8 cellular contexts compared by ENCODE assay signal in the genomic region with DNA sequence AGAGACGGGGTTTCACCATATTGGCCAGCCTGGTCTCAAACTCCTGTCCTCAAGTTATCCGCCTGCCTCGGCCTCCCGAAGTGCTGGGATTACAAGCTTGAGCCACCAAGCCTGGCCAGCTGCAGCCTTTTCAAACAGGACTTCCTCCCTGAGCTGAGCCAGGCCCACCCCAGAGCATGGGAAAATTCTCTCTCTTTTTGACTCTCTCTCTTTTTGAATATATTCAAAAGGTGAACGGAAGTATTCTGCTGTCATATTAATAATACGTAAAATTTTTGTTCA. TPM values are rescaled to one million over a fixed set of nuclear protein-coding genes. Genes with fewer than 3 reads are reported as not detected.
DNase-seq lines count a peak whose midpoint lies in the region; ATAC-seq, FAIRE-seq and TF ChIP-seq lines count a peak whose summit lies in the region.

No MANE protein-coding gene starts in this region.

- H3K4me3 Mint-ChIP-seq in activated T-cell treated with anti-CD3 and anti-CD28 coated beads, Interleukin-2, amount 50 U/mL, for 24 hours = peak overlapping the region; percentile 100

- H3K36me3 ChIP-seq in adrenal gland (replicated peaks in 1 of 2) (no peaks in the 10 kb centered on the region), right lobe of liver (no peaks in the 10 kb centered on the region), thyroid gland (no peaks in the 10 kb centered on the region)

- TF ChIP-seq CTCF in adrenal gland (IDR thresholded peaks at IDR 0.05) (no peak), right lobe of liver (IDR thresholded peaks at IDR 0.05) (no peak), thyroid gland (IDR thresholded peaks at IDR 0.05) (no peak), GM10266 (IDR thresholded peaks at IDR 0.05; ENCODE audit: control insufficient read depth, insufficient read depth, low read depth, missing control alignments) (no peak)

- H3K36me3 Mint-ChIP-seq in activated T-cell treated with anti-CD3 and anti-CD28 coated beads, Interleukin-2, amount 50 U/mL, for 24 hours (ENCODE audit: low read depth) = peaks cover 61% of the 10 kb centered on the region

- TF ChIP-seq POLR2A in adrenal gland (IDR thresholded peaks at IDR 0.05) (no peak), right lobe of liver (IDR thresholded peaks at IDR 0.05) (no peak), thyroid gland (IDR thresholded peaks at IDR 0.05) (no peak)

- WGBS in adrenal gland, 4 donors = 15 to 25% (median 21%) methylated on average over 6 of the region's 6 CpGs
- 18% methylated on average over 6 of the region's 6 CpGs for WGBS in right lobe of liver (ENCODE audit: insufficient coverage, low coverage, low lambda C conversion rate, missing lambda C conversion rate)
- 18 to 22% methylated on average over 6 of the region's 6 CpGs for whole genome bisulfite sequencing in thyroid gland, 2 donors

- H3K27me3 ChIP-seq in adrenal gland = no peaks in the 10 kb centered on the region
- H3K27me3 ChIP-seq in right lobe of liver = no peaks in the 10 kb centered on the region
- H3K27me3 ChIP-seq in thyroid gland = no peaks in the 10 kb centered on the region

- H3K9me3 Mint-ChIP-seq in activated T-cell treated with anti-CD3 and anti-CD28 coated beads, Interleukin-2, amount 50 U/mL, for 24 hours = peaks cover 33% of the 10 kb centered on the region

- H3K4me1 ChIP-seq in adrenal gland (replicated peaks in 1 of 2) (peaks cover 7 to 16% of the 10 kb centered on the region in 2 donors), right lobe of liver (no peaks in the 10 kb centered on the region), thyroid gland (peaks cover 25 to 35% of the 10 kb centered on the region in 2 donors)

- H3K4me3 ChIP-seq in adrenal gland = peak overlapping the region in 2 of 4 donors; percentile 64 to 72
- H3K4me3 ChIP-seq in right lobe of liver = peak overlapping the region; percentile 55 to 72 (median 59)
- H3K4me3 ChIP-seq in thyroid gland (replicated peaks in 1 of 3) = peak overlapping the region in 2 of 3 donors; percentile 59 to 74

- peak in 1 of 4 donors; percentile 18 for ATAC-seq in right lobe of liver

- peak overlapping the region; percentile 86 for H3K27ac Mint-ChIP-seq in activated T-cell treated with anti-CD3 and anti-CD28 coated beads, Interleukin-2, amount 50 U/mL, for 24 hours

- peaks cover 38% of the 10 kb centered on the region for H3K4me1 Mint-ChIP-seq in activated T-cell treated with anti-CD3 and anti-CD28 coated beads, Interleukin-2, amount 50 U/mL, for 24 hours (ENCODE audit: low read depth)

- intact Hi-C loops in adrenal gland (cut with DNase I) = no loop called here
- intact Hi-C loops in right lobe of liver (cut with DNase I) = no loop called here
- intact Hi-C loops in thyroid gland (cut with DNase I) = no loop called here

- DNase-seq in activated T-cell treated with anti-CD3 and anti-CD28 coated beads, Interleukin-2, amount 50 U/mL, for 24 hours = no peak
- DNase-seq in activated T-cell treated with anti-CD3 and anti-CD28 coated beads for 4 hours (no peak), adrenal gland (peak in 1 of 7 donors; percentile 30), right lobe of liver (no peak), thyroid gland (peak; percentile 17 to 31), frontal cortex (ENCODE audit: low spot score in 2 of 2) (no peak), HuH-7.5 (ENCODE audit: low spot score) (no peak), GM10266 (ENCODE audit: extremely low spot score) (no peak)

- no peaks in the 10 kb centered on the region for H3K27me3 Mint-ChIP-seq in activated T-cell treated with anti-CD3 and anti-CD28 coated beads, Interleukin-2, amount 50 U/mL, for 24 hours

- no peak for FAIRE-seq in frontal cortex (lab: Jason Lieb, UNC)

- H3K9me3 ChIP-seq in adrenal gland (replicated peaks in 1 of 3) (peaks cover 0 to 5% (median 0%) of the 10 kb centered on the region in 3 donors), right lobe of liver (peaks cover 0 to 9% (median 2%) of the 10 kb centered on the region in 4 donors), thyroid gland (no peaks in the 10 kb centered on the region)

- H3K27ac ChIP-seq in adrenal gland (peak overlapping the region in 4 of 5 donors; percentile 51 to 96 (median 76)), right lobe of liver (peak overlapping the region; percentile 31 to 87 (median 77)), thyroid gland (peak overlapping the region; percentile 82 to 90 (median 87))

RNA-seq across cellular contexts. Expression of a gene that starts 0.5 kb away (rescaled TPM):
- total RNA-seq in adrenal gland (10 to 100 TPM in 7 of 8 donors, 1 to 10 TPM in 1; 9.9 to 38.6 (median 22.2) TPM), right lobe of liver (1 to 10 TPM; 2.2 to 8.6 (median 3.2) TPM), thyroid gland (100 to 1,000 TPM in 1 of 4 donors, 10 to 100 TPM in 3; 57.9 to 112 (median 76.5) TPM), frontal cortex (57.1 TPM)
- 10 to 100 TPM in 1 of 3 donors, 1 to 10 TPM in 2; 4.7 to 22.1 (median 7.5) TPM for polyA plus RNA-seq in adrenal gland

RNA-seq across cellular contexts. Expression of a gene that starts 43.6 kb away (rescaled TPM):
- total RNA-seq in adrenal gland = 10 to 100 TPM in 6 of 8 donors, 1 to 10 TPM in 2; 8.4 to 19.5 (median 14.4) TPM
- polyA plus RNA-seq in adrenal gland = 10 to 100 TPM in 1 of 3 donors, 1 to 10 TPM in 2; 2.7 to 19.7 (median 4.3) TPM
- 1 to 10 TPM; 3.6 to 6.7 (median 4.4) TPM for total RNA-seq in right lobe of liver
- total RNA-seq in thyroid gland = 10 to 100 TPM; 25.7 to 31.6 (median 27.2) TPM
- 41.2 TPM for total RNA-seq in frontal cortex

Comparison
In these comparisons a context has a peak if more than half of its experiments do, and no peak if none do; other contexts are left out.
1. DNase-seq: peak in thyroid gland (2 of 2); none in activated T-cell treated with anti-CD3 and anti-CD28 coated beads, Interleukin-2, amount 50 U/mL, for 24 hours (single experiment), activated T-cell treated with anti-CD3 and anti-CD28 coated beads for 4 hours (single experiment), right lobe of liver (0 of 3), frontal cortex (0 of 2), HuH-7.5 (single experiment) and GM10266 (single experiment).
2. Peak in every context shown above with its lines, with median percentiles within 50 percentile points of each other: H3K27ac ChIP-seq.